9 cellular contexts compared by ENCODE assay signal in the genomic region with DNA sequence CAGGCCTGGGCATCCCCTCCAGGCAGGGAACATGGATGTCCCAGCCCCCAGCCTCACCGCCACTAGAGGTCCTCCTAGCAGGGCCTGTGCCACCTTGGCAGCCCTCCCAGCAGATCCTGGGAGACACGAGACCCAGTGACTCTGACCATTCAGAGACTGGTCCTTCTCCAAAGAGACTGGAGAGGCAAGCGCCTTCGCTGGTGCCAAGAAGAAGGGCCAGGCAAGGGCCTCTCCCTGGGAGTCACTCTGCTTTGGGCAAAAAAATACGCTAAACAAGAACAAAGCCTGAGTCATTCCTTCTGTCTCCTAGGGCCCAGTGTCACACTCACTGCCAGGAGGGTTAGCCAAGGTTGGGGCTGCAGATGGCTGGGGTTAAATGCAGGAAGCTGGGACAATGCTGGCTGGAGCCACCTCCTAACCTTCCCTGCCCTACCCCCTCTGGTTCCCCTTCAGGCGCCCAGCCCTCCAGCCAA. TPM values are rescaled to one million over a fixed set of nuclear protein-coding genes. Genes with fewer than 3 reads are reported as not detected.
DNase-seq lines count a peak whose midpoint lies in the region; ATAC-seq, FAIRE-seq and TF ChIP-seq lines count a peak whose summit lies in the region.
"Had no signal": no experiment of that assay in that cellular context is flagged by ENCODE, and none has a peak within 500 bp of the region (broad histone marks: within the 10 kb centered on the region; RNA-seq: fewer than 3 reads in every experiment).

No MANE protein-coding gene starts in this region.

- no peaks in the 10 kb centered on the region for H3K27me3 ChIP-seq in liver (ENCODE audit: control insufficient read depth in 4 of 4, insufficient read depth in 4 of 4, low read length in 3 of 4)
- peaks cover 0 to 6% (median 0%) of the 10 kb centered on the region in 45 donors for H3K27me3 ChIP-seq in dorsolateral prefrontal cortex

- H3K4me1 ChIP-seq in liver (ENCODE audit: control insufficient read depth in 4 of 4, insufficient read depth in 4 of 4, low read length in 3 of 4) = peaks cover 0 to 2% (median 0%) of the 10 kb centered on the region in 4 donors

- WGBS in liver = 85% methylated on average over 6 of the region's 6 CpGs

- DNase-seq in AG20443 (ENCODE audit: low spot score) (peak; percentile 82), HTR-8/SVneo (ENCODE audit: insufficient read length, low spot score) (peak; percentile 32), cardiac fibroblast (ENCODE audit: low read depth in 2 of 2) (peak; percentile 39 to 60), dorsolateral prefrontal cortex (no peak), activated T-cell treated with anti-CD3 and anti-CD28 coated beads for 4 hours (no peak), GM19238 (ENCODE audit: insufficient read length, low spot score) (no peak)
- DNase-seq: activated naive CD4-positive, alpha-beta T cell treated with anti-CD3 and anti-CD28 coated beads, Interleukin-2, amount 10 ng/mL, durations not matched to agents 7 days and 5 days had no signal

- no peak overlapping the region for H3K27ac ChIP-seq in liver (ENCODE audit: low read depth in 1 of 2, low read length in 2 of 2)
- no peak overlapping the region for H3K27ac ChIP-seq in dorsolateral prefrontal cortex

- H3K4me3 ChIP-seq in cardiac fibroblast (replicated peaks in 1 of 2; ENCODE audit: low read depth in 2 of 2, low read length in 2 of 2) (no peak overlapping the region), liver (ENCODE audit: low read depth in 1 of 3, low read length in 3 of 3) (no peak overlapping the region), dorsolateral prefrontal cortex (no peak overlapping the region)

- TF ChIP-seq CTCF in cardiac fibroblast (IDR thresholded peaks at IDR 0.05; ENCODE audit: low read depth, low read length) (peak; percentile 10), liver (IDR thresholded peaks at IDR 0.05; ENCODE audit: low read depth, low read length, missing input control) (no peak), dorsolateral prefrontal cortex (IDR thresholded peaks at IDR 0.05 in 54 of 56, conservative IDR thresholded peaks at IDR 0.05 in 2 of 56; ENCODE audit: low read depth in 1 of 56, partially characterized antibody in 56 of 56) (no peak)

- no peaks in the 10 kb centered on the region for H3K9me3 ChIP-seq in liver (ENCODE audit: control insufficient read depth in 4 of 4, low read length in 3 of 4)

- no peak overlapping the region for H3K9ac ChIP-seq in liver (ENCODE audit: low read depth in 1 of 2, low read length in 2 of 2)

- FAIRE-seq in HTR-8/SVneo (lab: Jason Lieb, UNC) = no peak

- no peak for TF ChIP-seq RAD21 in liver (IDR thresholded peaks at IDR 0.05)

- no peak for ATAC-seq in HG03039 (IDR thresholded peaks at IDR 0.05; ENCODE audit: unreplicated experiment)

- intact Hi-C loops in dorsolateral prefrontal cortex (cut with DNase I) = no loop called here

- no peaks in the 10 kb centered on the region for H3K36me3 ChIP-seq in liver (ENCODE audit: control insufficient read depth in 4 of 4, insufficient read depth in 3 of 4, low read depth in 1 of 4, low read length in 3 of 4)

TF ChIP-seq in liver, 16 proteins besides CTCF, POLR2A, EP300 and RAD21:
- TF ChIP-seq NR2F2 (IDR thresholded peaks at IDR 0.05) = peak; percentile 98
- no peak for TF ChIP-seq FOXA2 (IDR thresholded peaks at IDR 0.05)
- TF ChIP-seq ZBTB33 (IDR thresholded peaks at IDR 0.05) = no peak
- TF ChIP-seq HNF4G (IDR thresholded peaks at IDR 0.05) = no peak
- no peak for TF ChIP-seq SP1 (IDR thresholded peaks at IDR 0.05)

RNA-seq across cellular contexts. Expression of gene SMIM23, which starts 35.3 kb away (rescaled TPM):
- total RNA-seq in liver (not detected), dorsolateral prefrontal cortex (not detected)
- not detected for polyA plus RNA-seq in liver

Comparison
In these comparisons a context has a peak if more than half of its experiments do, and no peak if none do; other contexts are left out.
1. DNase-seq: peak in AG20443 (single experiment), HTR-8/SVneo (single experiment) and cardiac fibroblast (2 of 2); none in dorsolateral prefrontal cortex (0 of 10), activated T-cell treated with anti-CD3 and anti-CD28 coated beads for 4 hours (single experiment) and GM19238 (single experiment).